In the genomic region with DNA sequence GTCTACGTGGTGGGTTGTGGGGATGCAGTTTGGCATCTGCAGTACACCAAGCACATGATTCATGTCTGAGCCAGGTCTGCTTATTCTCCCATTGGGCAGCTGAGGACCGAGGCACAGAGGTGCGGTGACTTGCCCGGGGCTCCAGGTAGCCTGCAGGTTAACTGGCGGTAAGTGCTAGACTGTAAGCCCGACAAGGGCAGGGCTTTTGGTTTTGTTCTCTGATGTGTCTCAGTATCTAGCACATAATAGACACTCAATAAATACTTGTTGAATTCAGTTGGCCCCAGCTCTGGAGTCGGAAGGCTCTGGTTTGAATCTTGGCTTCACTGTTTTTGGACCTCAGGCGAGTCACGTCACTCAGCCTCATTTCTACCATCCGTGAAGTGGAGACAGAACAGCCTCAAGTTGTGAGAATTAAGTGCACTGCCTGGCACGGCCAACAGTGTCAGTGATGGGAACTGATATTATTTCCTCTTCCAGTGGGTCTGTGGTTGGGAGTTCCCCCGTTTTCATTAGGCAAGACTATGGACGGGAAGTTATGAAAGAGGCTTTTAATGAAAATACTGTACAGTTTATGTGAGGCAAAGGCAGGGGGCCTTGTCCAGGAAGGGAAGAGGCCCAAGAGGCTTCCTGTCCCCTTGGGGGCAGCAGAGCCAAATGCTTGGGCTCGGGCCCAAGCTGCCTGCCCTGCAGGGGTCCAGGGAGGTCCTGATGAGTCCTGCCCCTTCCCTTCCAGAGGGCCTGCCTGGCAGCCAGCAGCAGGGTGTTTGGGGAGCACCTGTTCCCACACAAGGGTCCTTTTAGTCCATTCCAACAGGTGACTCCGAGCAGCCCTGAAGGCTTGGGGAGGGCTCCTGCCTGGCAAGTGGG, we compare ENCODE assay signal across 10 cellular contexts. TPM values are rescaled to one million over a fixed set of nuclear protein-coding genes. Genes with fewer than 3 reads are reported as not detected.
DNase-seq lines count a peak whose midpoint lies in the region; TF ChIP-seq lines count a peak whose summit lies in the region.
"Had no signal": no experiment of that assay in that cellular context is flagged by ENCODE, and none has a peak within 500 bp of the region (broad histone marks: within the 10 kb centered on the region; RNA-seq: fewer than 3 reads in every experiment).

No MANE protein-coding gene starts in this region.

- H3K27me3 Mint-ChIP-seq in activated naive CD4-positive, alpha-beta T cell treated with anti-CD3 and anti-CD28 coated beads for 36 hours (ENCODE audit: low read depth) = peaks cover 3% of the 10 kb centered on the region

- intact Hi-C loops in activated naive CD4-positive, alpha-beta T cell treated with anti-CD3 and anti-CD28 coated beads for 36 hours (cut with micrococcal nuclease) = no loop called here
- intact Hi-C loops in spleen (cut with DNase I; ENCODE audit: low total_unique reads) = loop anchor here (10.0 kb wide), 1 partner anchor 192 kb away; no protein-coding TSS in a partner anchor

- 44 to 70% (median 54%) methylated on average over 14 to 15 of the region's 15 CpGs for WGBS in spleen, 5 donors

- peaks cover 0 to 51% (median 26%) of the 10 kb centered on the region in 6 donors for H3K36me3 ChIP-seq in spleen

- TF ChIP-seq CTCF in spleen (IDR thresholded peaks at IDR 0.05 in 8 of 11, conservative IDR thresholded peaks at IDR 0.05 in 3 of 11) = peak in 6 of 11 experiments; percentile 6 to 70 (median 36)

- H3K36me3 Mint-ChIP-seq in activated naive CD4-positive, alpha-beta T cell treated with anti-CD3 and anti-CD28 coated beads for 36 hours (ENCODE audit: low read depth) = peaks cover 35% of the 10 kb centered on the region

- H3K4me1 Mint-ChIP-seq in activated naive CD4-positive, alpha-beta T cell treated with anti-CD3 and anti-CD28 coated beads for 36 hours (ENCODE audit: low read depth) = peaks cover 49% of the 10 kb centered on the region

- no peak overlapping the region for H3K4me3 Mint-ChIP-seq in activated naive CD4-positive, alpha-beta T cell treated with anti-CD3 and anti-CD28 coated beads for 36 hours

- H3K9me3 Mint-ChIP-seq in activated naive CD4-positive, alpha-beta T cell treated with anti-CD3 and anti-CD28 coated beads for 36 hours = no peaks in the 10 kb centered on the region

- H3K27me3 ChIP-seq in spleen (replicated peaks in 1 of 7) = no peaks in the 10 kb centered on the region
- H3K27me3 ChIP-seq: tibial artery had no signal

- CTCF ChIA-PET in activated naive CD4-positive, alpha-beta T cell treated with anti-CD3 and anti-CD28 coated beads for 36 hours (lab: Charles Lee) = no interaction called here

- H3K4me3 ChIP-seq in spleen = peak overlapping the region in 6 of 8 donors; percentile 18 to 99 (median 92)
- H3K4me3 ChIP-seq: tibial artery had no signal

- H3K4me1 ChIP-seq in spleen = peaks cover 48 to 95% (median 92%) of the 10 kb centered on the region in 6 donors

- peak; percentile 37 for TF ChIP-seq POLR2A in erythroblast (IDR thresholded peaks at IDR 0.05; ENCODE audit: low read length)
- no peak for TF ChIP-seq POLR2A in spleen (IDR thresholded peaks at IDR 0.05)

- no peaks in the 10 kb centered on the region for H3K9me3 ChIP-seq in spleen
- H3K9me3 ChIP-seq: tibial artery had no signal

- H3K27ac ChIP-seq in spleen = peak overlapping the region; percentile 36 to 94 (median 91)
- H3K27ac ChIP-seq: C4-2B, tibial artery had no signal

- no peak for DNase-seq in activated naive CD4-positive, alpha-beta T cell treated with anti-CD3 and anti-CD28 coated beads for 36 hours
- no peak for DNase-seq in activated naive CD4-positive, alpha-beta T cell (lab: John Stamatoyannopoulos, UW)
- DNase-seq in SIG-M5 (lab: John Stamatoyannopoulos, UW) = peak; percentile 91
- no peak for DNase-seq in erythroblast (lab: John Stamatoyannopoulos, UW)
- peak; percentile 88 for DNase-seq in spleen
- DNase-seq in cerebellum (ENCODE audit: low spot score) = no peak
- DNase-seq in NCI-H345 treated with DMSO at 0.1 percent for 48 hours (lab: John Stamatoyannopoulos, UW; ENCODE audit: unreplicated experiment) = no peak
- DNase-seq in GM19240 (ENCODE audit: insufficient read length, low spot score) = no peak

- H3K27ac Mint-ChIP-seq in activated naive CD4-positive, alpha-beta T cell treated with anti-CD3 and anti-CD28 coated beads for 36 hours = peak overlapping the region; percentile 50

RNA-seq across cellular contexts. Expression of a gene that starts 3.3 kb away (rescaled TPM):
- 100 to 1,000 TPM; 253 to 254 TPM for total RNA-seq in activated naive CD4-positive, alpha-beta T cell treated with anti-CD3 and anti-CD28 coated beads for 36 hours
- 100 to 1,000 TPM in 5 of 7 donors, 10 to 100 TPM in 2; 74.5 to 173 (median 106) TPM for total RNA-seq in spleen
- 100 to 1,000 TPM; 131 to 174 (median 154) TPM for polyA plus RNA-seq in spleen
- 27.2 TPM for total RNA-seq in cerebellum

RNA-seq across cellular contexts. Expression of a gene that starts 3.4 kb away (rescaled TPM):
- total RNA-seq in activated naive CD4-positive, alpha-beta T cell treated with anti-CD3 and anti-CD28 coated beads for 36 hours = 10 to 100 TPM; 10.9 to 13.2 TPM
- total RNA-seq in spleen = 10 to 100 TPM; 52.1 to 90.4 (median 80.8) TPM
- 100 to 1,000 TPM in 2 of 3 donors, 10 to 100 TPM in 1; 90.6 to 181 (median 170) TPM for polyA plus RNA-seq in spleen
- 9.5 TPM for total RNA-seq in cerebellum

RNA-seq across cellular contexts. Expression of a gene that starts 4.8 kb away (rescaled TPM):
- total RNA-seq in activated naive CD4-positive, alpha-beta T cell treated with anti-CD3 and anti-CD28 coated beads for 36 hours = 10 to 100 TPM; 45.0 to 51.7 TPM
- total RNA-seq in spleen (10 to 100 TPM; 19.3 to 80.7 (median 26.7) TPM), cerebellum (8.6 TPM)
- polyA plus RNA-seq in spleen = 10 to 100 TPM; 25.9 to 32.5 (median 26.2) TPM

RNA-seq across cellular contexts. Expression of a gene that starts 44.6 kb away (rescaled TPM):
- 10 to 100 TPM; 82.2 to 83.9 TPM for total RNA-seq in activated naive CD4-positive, alpha-beta T cell treated with anti-CD3 and anti-CD28 coated beads for 36 hours
- total RNA-seq in spleen = 100 to 1,000 TPM in 4 of 7 donors, 10 to 100 TPM in 3; 92.4 to 211 (median 109) TPM
- polyA plus RNA-seq in spleen = 10 to 100 TPM; 50.1 to 96.6 (median 72.5) TPM
- 69.0 TPM for total RNA-seq in cerebellum

RNA-seq across cellular contexts. Expression of a gene that starts 50.8 kb away (rescaled TPM):
- total RNA-seq in activated naive CD4-positive, alpha-beta T cell treated with anti-CD3 and anti-CD28 coated beads for 36 hours = 10 to 100 TPM; 34.6 to 39.2 TPM
- total RNA-seq in spleen = 100 to 1,000 TPM in 1 of 7 donors, 10 to 100 TPM in 6; 61.5 to 111 (median 77.1) TPM
- polyA plus RNA-seq in spleen = 10 to 100 TPM; 45.3 to 95.9 (median 61.6) TPM
- total RNA-seq in cerebellum = 1.8 TPM

Comparison
In these comparisons a context has a peak if more than half of its experiments do, and no peak if none do; other contexts are left out.
1. DNase-seq: peak in SIG-M5 (single experiment) and spleen (single experiment); none in activated naive CD4-positive, alpha-beta T cell treated with anti-CD3 and anti-CD28 coated beads for 36 hours (single experiment), activated naive CD4-positive, alpha-beta T cell (0 of 4), erythroblast (0 of 2), cerebellum (single experiment), NCI-H345 treated with DMSO at 0.1 percent for 48 hours (single experiment) and GM19240 (single experiment).